Comparison of ENCODE assay signal across 1 cellular context in genomic region chr5:1199649-1200494, GRCh38.
TF ChIP-seq lines count a peak whose summit lies in the region.

No MANE protein-coding gene starts in this region.

TF ChIP-seq in K562, 482 proteins besides CTCF, POLR2A, EP300 and RAD21 (continued from another document and continues in another):
- TF ChIP-seq, protein P1, sequence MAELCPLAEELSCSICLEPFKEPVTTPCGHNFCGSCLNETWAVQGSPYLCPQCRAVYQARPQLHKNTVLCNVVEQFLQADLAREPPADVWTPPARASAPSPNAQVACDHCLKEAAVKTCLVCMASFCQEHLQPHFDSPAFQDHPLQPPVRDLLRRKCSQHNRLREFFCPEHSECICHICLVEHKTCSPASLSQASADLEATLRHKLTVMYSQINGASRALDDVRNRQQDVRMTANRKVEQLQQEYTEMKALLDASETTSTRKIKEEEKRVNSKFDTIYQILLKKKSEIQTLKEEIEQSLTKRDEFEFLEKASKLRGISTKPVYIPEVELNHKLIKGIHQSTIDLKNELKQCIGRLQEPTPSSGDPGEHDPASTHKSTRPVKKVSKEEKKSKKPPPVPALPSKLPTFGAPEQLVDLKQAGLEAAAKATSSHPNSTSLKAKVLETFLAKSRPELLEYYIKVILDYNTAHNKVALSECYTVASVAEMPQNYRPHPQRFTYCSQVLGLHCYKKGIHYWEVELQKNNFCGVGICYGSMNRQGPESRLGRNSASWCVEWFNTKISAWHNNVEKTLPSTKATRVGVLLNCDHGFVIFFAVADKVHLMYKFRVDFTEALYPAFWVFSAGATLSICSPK (IDR thresholded peaks at IDR 0.05; ENCODE audit: borderline replicate concordance): peak; percentile 99
- TF ChIP-seq CBFB (CRISPR knock-in tag; IDR thresholded peaks at IDR 0.05) (no peak), POU5F1 (IDR thresholded peaks at IDR 0.05; ENCODE audit: borderline replicate concordance, low read depth, low read length, partially characterized antibody) (no peak), GATAD2A (IDR thresholded peaks at IDR 0.05) (peak; percentile 20; the same call in 1 of the 2 replicates), POLR2G (IDR thresholded peaks at IDR 0.05; ENCODE audit: low read depth, low read length) (peak; percentile 78), JUN (IDR thresholded peaks at IDR 0.05; ENCODE audit: borderline replicate concordance, low read depth, low read length) (peak; percentile 52; the same call in 1 of the 2 replicates), JUN (CRISPR knock-in tag; IDR thresholded peaks at IDR 0.05; ENCODE audit: borderline replicate concordance) (no peak), ATF4 (CRISPR knock-in tag; IDR thresholded peaks at IDR 0.05) (peak; percentile 68; the same call in 1 of the 2 replicates), BCOR (IDR thresholded peaks at IDR 0.05) (peak; percentile 92), EP400 (IDR thresholded peaks at IDR 0.05) (peak; percentile 45), FOXO4 (CRISPR knock-in tag; IDR thresholded peaks at IDR 0.05) (0 out of 2 replicates have a peak, but pooled peaks have one; percentile 14), REST (CRISPR knock-in tag; IDR thresholded peaks at IDR 0.05; ENCODE audit: low read depth) (peak; percentile 60), KDM4B (IDR thresholded peaks at IDR 0.05; ENCODE audit: borderline replicate concordance in 2 of 2, low read depth in 1 of 2) (no peak), ZNF316 (IDR thresholded peaks at IDR 0.05) (peak; percentile 86), SIN3A (IDR thresholded peaks at IDR 0.05; ENCODE audit: borderline replicate concordance in 2 of 2, control insufficient read depth in 1 of 2, low read depth in 2 of 2, low read length in 2 of 2) (no peak), STAT5A (IDR thresholded peaks at IDR 0.05; ENCODE audit: borderline replicate concordance, low read length) (0 out of 2 replicates have a peak, but pooled peaks have one; percentile 12), TFAM (CRISPR knock-in tag; conservative IDR thresholded peaks at IDR 0.05) (no peak), HES1 (IDR thresholded peaks at IDR 0.05; ENCODE audit: low read depth) (no peak), ZNF239 (CRISPR knock-in tag; IDR thresholded peaks at IDR 0.05) (peak; percentile 70; the same call in 1 of the 2 replicates), SMAD4 (CRISPR knock-in tag; conservative IDR thresholded peaks at IDR 0.05) (peak; percentile 73; the same call in 1 of the 2 replicates), MTA2 (IDR thresholded peaks at IDR 0.05; ENCODE audit: low read depth) (peak; percentile 40), HDGF (IDR thresholded peaks at IDR 0.05) (peak; percentile 97), NCOA2 (IDR thresholded peaks at IDR 0.05; ENCODE audit: partially characterized antibody in 2 of 2) (peak in 1 of 2 experiments; percentile 66), NFE2 (IDR thresholded peaks at IDR 0.05; ENCODE audit: low read depth) (peak; percentile 90), ZSCAN32 (CRISPR knock-in tag; IDR thresholded peaks at IDR 0.05) (peak; percentile 67; the same call in 1 of the 2 replicates), SFPQ (IDR thresholded peaks at IDR 0.05; ENCODE audit: low read depth, low read length) (no peak), LARP7 (IDR thresholded peaks at IDR 0.05) (peak; percentile 99), ID3 (CRISPR knock-in tag; IDR thresholded peaks at IDR 0.05) (no peak), ID3 (tag; IDR thresholded peaks at IDR 0.05) (peak; percentile 42; the same call in 1 of the 2 replicates), TEAD1 (CRISPR knock-in tag; IDR thresholded peaks at IDR 0.05) (peak; percentile 14 to 25; a peak in 3 of 4 replicates), ELF1 (tag; IDR thresholded peaks at IDR 0.05) (no peak), RHOXF2B (CRISPR knock-in tag; conservative IDR thresholded peaks at IDR 0.05) (0 out of 2 replicates have a peak, but pooled peaks have one; percentile 30), ZNF764 (CRISPR knock-in tag; IDR thresholded peaks at IDR 0.05; ENCODE audit: low read depth) (no peak), CUX1 (CRISPR knock-in tag; IDR thresholded peaks at IDR 0.05) (peak; percentile 67; the same call in 1 of the 2 replicates)
- TF ChIP-seq, protein P2, sequence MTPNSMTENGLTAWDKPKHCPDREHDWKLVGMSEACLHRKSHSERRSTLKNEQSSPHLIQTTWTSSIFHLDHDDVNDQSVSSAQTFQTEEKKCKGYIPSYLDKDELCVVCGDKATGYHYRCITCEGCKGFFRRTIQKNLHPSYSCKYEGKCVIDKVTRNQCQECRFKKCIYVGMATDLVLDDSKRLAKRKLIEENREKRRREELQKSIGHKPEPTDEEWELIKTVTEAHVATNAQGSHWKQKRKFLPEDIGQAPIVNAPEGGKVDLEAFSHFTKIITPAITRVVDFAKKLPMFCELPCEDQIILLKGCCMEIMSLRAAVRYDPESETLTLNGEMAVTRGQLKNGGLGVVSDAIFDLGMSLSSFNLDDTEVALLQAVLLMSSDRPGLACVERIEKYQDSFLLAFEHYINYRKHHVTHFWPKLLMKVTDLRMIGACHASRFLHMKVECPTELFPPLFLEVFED (CRISPR knock-in tag; conservative IDR thresholded peaks at IDR 0.05): peak; percentile 95
- TF ChIP-seq, protein P3, sequence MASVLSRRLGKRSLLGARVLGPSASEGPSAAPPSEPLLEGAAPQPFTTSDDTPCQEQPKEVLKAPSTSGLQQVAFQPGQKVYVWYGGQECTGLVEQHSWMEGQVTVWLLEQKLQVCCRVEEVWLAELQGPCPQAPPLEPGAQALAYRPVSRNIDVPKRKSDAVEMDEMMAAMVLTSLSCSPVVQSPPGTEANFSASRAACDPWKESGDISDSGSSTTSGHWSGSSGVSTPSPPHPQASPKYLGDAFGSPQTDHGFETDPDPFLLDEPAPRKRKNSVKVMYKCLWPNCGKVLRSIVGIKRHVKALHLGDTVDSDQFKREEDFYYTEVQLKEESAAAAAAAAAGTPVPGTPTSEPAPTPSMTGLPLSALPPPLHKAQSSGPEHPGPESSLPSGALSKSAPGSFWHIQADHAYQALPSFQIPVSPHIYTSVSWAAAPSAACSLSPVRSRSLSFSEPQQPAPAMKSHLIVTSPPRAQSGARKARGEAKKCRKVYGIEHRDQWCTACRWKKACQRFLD (CRISPR knock-in tag; IDR thresholded peaks at IDR 0.05): peak; percentile 92
